Comparison of ENCODE assay signal across 2 cellular contexts in the genomic region with DNA sequence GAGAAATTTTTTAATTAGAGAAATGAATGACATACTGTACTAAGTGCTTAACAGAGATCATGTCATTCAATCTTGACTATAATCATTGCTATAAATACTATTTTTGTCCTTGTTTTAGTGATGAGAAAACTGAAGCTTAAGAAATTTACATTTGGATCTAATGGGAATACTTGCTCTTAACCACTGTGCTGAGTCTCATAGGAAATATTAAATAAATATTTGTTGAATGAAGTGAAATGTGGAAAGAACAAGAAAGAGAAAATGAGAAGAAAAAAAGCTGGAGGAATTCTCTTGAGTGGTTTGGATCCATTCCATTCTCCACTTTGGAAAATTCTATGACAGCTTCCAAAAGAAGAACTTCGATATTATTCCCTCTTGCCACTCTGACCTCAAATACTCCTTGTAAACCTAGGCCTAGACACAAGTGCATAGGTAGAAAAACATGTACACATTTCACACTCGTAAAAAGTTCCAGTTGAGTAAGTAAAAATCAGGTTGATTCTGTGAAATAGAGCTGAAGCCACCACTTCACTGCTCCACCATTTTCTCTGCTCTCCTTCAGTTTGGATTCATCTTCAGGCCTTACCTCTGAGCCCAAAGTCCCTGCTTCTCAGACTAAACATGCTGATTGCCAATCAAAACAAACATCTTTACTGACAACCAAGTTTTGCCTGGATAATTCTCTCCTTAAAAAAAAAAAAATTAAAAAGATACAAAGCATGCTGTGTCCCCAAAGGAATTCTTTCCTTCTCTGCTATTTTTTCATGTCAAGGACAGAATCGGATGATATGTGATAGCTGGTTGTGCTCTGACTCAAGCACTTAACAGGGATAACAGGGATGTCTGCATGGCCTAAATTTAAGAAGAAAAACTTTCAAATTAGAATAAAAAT.
TF ChIP-seq lines count a peak whose summit lies in the region.

No MANE protein-coding gene starts in this region.

TF ChIP-seq in SK-N-SH treated with all-trans-retinoic acid at 6 μM for 48 hours, 23 proteins besides CTCF, POLR2A, EP300 and RAD21:
- no peak for TF ChIP-seq RARB (CRISPR knock-in tag; IDR thresholded peaks at IDR 0.05)
- TF ChIP-seq CSDC2 (CRISPR knock-in tag; IDR thresholded peaks at IDR 0.05) = no peak

TF ChIP-seq in H1, 55 proteins besides CTCF, POLR2A, EP300 and RAD21:
- TF ChIP-seq HDAC6 (IDR thresholded peaks at IDR 0.05; ENCODE audit: low read depth, low read length) (no peak), USF2 (IDR thresholded peaks at IDR 0.05; ENCODE audit: low read length) (no peak), RXRA (IDR thresholded peaks at IDR 0.05; ENCODE audit: insufficient read depth, low read depth, low read length) (no peak), SP1 (IDR thresholded peaks at IDR 0.05; ENCODE audit: low read depth, low read length) (no peak), RFX5 (IDR thresholded peaks at IDR 0.05; ENCODE audit: borderline replicate concordance, low read depth, low read length) (no peak), BCL11A (IDR thresholded peaks at IDR 0.05; ENCODE audit: low read depth in 2 of 2, low read length in 2 of 2) (no peak), ZNF274 (IDR thresholded peaks at IDR 0.05; ENCODE audit: borderline replicate concordance, extremely low read depth, low read length) (no peak), SIN3A (conservative IDR thresholded peaks at IDR 0.05 in 1 of 2, IDR thresholded peaks at IDR 0.05 in 1 of 2; ENCODE audit: low read depth in 1 of 2, low read length in 2 of 2) (no peak), NRF1 (IDR thresholded peaks at IDR 0.05; ENCODE audit: low read depth, low read length) (no peak), POU5F1 (IDR thresholded peaks at IDR 0.05; ENCODE audit: low read depth, low read length) (no peak), EZH2 (IDR thresholded peaks at IDR 0.05; ENCODE audit: low read depth, low read length, severe bottlenecking) (no peak), ASH2L (IDR thresholded peaks at IDR 0.05; ENCODE audit: low read length) (no peak)
